ENCODE assay signal across 19 cellular contexts in the genomic region with DNA sequence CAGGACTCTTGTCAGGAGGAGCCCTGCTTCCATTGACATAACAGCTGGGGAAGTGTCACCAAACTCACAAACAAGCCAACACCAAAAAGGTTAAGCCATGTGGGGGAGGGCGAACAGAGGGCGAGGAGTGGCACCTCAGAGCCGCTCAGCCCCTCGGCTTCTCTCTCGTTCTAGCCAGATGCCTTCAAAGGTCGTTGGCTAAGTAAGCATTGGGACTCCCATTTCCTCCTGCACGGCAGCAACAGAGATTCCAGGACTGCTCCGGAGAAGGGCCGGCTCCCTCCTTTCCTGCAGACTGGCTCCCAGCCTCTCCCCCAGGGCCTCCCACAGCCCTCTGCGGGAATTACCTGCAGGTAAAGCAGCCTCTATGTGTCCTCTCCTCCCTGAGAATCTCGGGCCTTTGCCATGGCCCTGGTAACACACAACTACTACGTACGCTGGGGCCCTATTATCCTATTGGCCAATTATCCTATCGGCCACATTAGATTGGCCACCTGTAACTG. TPM values are rescaled to one million over a fixed set of nuclear protein-coding genes. Genes with fewer than 3 reads are reported as not detected.
DNase-seq lines count a peak whose midpoint lies in the region; ATAC-seq and TF ChIP-seq lines count a peak whose summit lies in the region.
"Had no signal": no experiment of that assay in that cellular context is flagged by ENCODE, and none has a peak within 500 bp of the region (broad histone marks: within the 10 kb centered on the region; RNA-seq: fewer than 3 reads in every experiment).

No MANE protein-coding gene starts in this region.

- no peak overlapping the region for H3K27ac ChIP-seq in SK-N-SH (ENCODE audit: low read depth in 2 of 2, low read length in 1 of 2)
- H3K27ac ChIP-seq in osteoblast (ENCODE audit: low read depth, low read length), result no peak overlapping the region
- H3K27ac ChIP-seq in vagina, result peak overlapping the region; percentile 51
- H3K27ac ChIP-seq: 22Rv1, foreskin keratinocyte had no signal

- TF ChIP-seq POLR2A in vagina (IDR thresholded peaks at IDR 0.05), result no peak

- H2AFZ ChIP-seq in SK-N-SH (ENCODE audit: low read depth) (no peak overlapping the region), osteoblast (ENCODE audit: low read length) (no peak overlapping the region)

- no peaks in the 10 kb centered on the region for H3K27me3 ChIP-seq in SK-N-SH (ENCODE audit: insufficient read depth)
- H3K27me3 ChIP-seq in osteoblast (ENCODE audit: insufficient read depth, low read length), result no peaks in the 10 kb centered on the region
- no peaks in the 10 kb centered on the region for H3K27me3 ChIP-seq in vagina
- H3K27me3 ChIP-seq: foreskin keratinocyte had no signal

- no peaks in the 10 kb centered on the region for H3K79me2 ChIP-seq in SK-N-SH (ENCODE audit: insufficient read depth)
- no peaks in the 10 kb centered on the region for H3K79me2 ChIP-seq in osteoblast (ENCODE audit: insufficient read depth, low read length)

- H3K9ac ChIP-seq in SK-N-SH, result no peak overlapping the region

- H3K4me1 ChIP-seq in SK-N-SH (ENCODE audit: control insufficient read depth in 1 of 2, insufficient read depth in 2 of 2, low read depth in 1 of 2, low read length in 1 of 2) (peaks cover 0 to 25% of the 10 kb centered on the region in 2 experiments; a peak in 1 of 4 replicates), osteoblast (ENCODE audit: insufficient read depth, low read length) (peaks cover 6% of the 10 kb centered on the region), vagina (peaks cover 19% of the 10 kb centered on the region)
- H3K4me1 ChIP-seq: foreskin keratinocyte had no signal

- H3K4me3 ChIP-seq in SK-N-SH (ENCODE audit: low read depth in 2 of 2, low read length in 1 of 2) (no peak overlapping the region), osteoblast (ENCODE audit: insufficient read depth, low read length) (no peak overlapping the region), vagina (no peak overlapping the region)

- no peaks in the 10 kb centered on the region for H3K36me3 ChIP-seq in SK-N-SH (replicated peaks in 1 of 2; ENCODE audit: control insufficient read depth in 1 of 2, insufficient read depth in 2 of 2, low read length in 1 of 2)
- no peaks in the 10 kb centered on the region for H3K36me3 ChIP-seq in osteoblast (ENCODE audit: insufficient read depth, low read length)
- H3K36me3 ChIP-seq in vagina, result no peaks in the 10 kb centered on the region

- H3K4me2 ChIP-seq in SK-N-SH, result no peak overlapping the region
- H3K4me2 ChIP-seq in osteoblast (ENCODE audit: insufficient read depth, low read length), result no peak overlapping the region

- H4K20me1 ChIP-seq in SK-N-SH (ENCODE audit: insufficient read depth), result no peaks in the 10 kb centered on the region
- no peaks in the 10 kb centered on the region for H4K20me1 ChIP-seq in osteoblast (ENCODE audit: insufficient read depth, low read length)

- WGBS in SK-N-SH (ENCODE audit: low lambda C conversion rate), result 75% methylated on average over 6 of the region's 14 CpGs

- POLR2A ChIA-PET in SK-N-SH (lab: Yijun Ruan, JAX), result no interaction called here

- no peaks in the 10 kb centered on the region for H3F3A ChIP-seq in SK-N-SH (replicated peaks; ENCODE audit: insufficient read depth)

- intact Hi-C loops in left ventricle myocardium superior (cut with micrococcal nuclease), result no loop called here
- intact Hi-C loops in vagina (cut with DNase I), result no loop called here

- CTCF ChIA-PET in SK-N-SH (lab: Yijun Ruan, JAX), result interaction anchor here (1.0 to 1.6 kb wide), 2 partner anchors 41 to 46 kb away, joined by 3 to 6 read pairs; no protein-coding TSS in a partner anchor

- H3K9me3 ChIP-seq in SK-N-SH, result no peaks in the 10 kb centered on the region
- H3K9me3 ChIP-seq in osteoblast (ENCODE audit: low read depth, low read length), result no peaks in the 10 kb centered on the region
- no peaks in the 10 kb centered on the region for H3K9me3 ChIP-seq in vagina

- ATAC-seq in SK-N-SH treated with all-trans-retinoic acid at 6 μM for 48 hours (no peak), left ventricle myocardium superior (no peak), GM19467 (IDR thresholded peaks at IDR 0.05; ENCODE audit: unreplicated experiment) (no peak)
- ATAC-seq: activated CD8-positive, alpha-beta T cell treated with anti-CD3 and anti-CD28 coated beads for 36 hours; activated naive CD8-positive, alpha-beta T cell treated with anti-CD3 and anti-CD28 coated beads, Interleukin-2, amount 50 U/mL, for 24 hours; foreskin keratinocyte had no signal

- no peak for TF ChIP-seq EP300 in SK-N-SH (IDR thresholded peaks at IDR 0.05; ENCODE audit: borderline replicate concordance in 1 of 2, low read depth in 1 of 2, low read length in 1 of 2)

- DNase-seq in SK-N-SH, result peak; percentile 14
- DNase-seq in left ventricle myocardium superior, result peak; percentile 13
- DNase-seq in osteoblast (ENCODE audit: insufficient read length, low spot score, missing footprints), result peak; percentile 30
- DNase-seq in vagina (ENCODE audit: extremely low spot score in 2 of 2), result no peak
- DNase-seq in cortex of kidney (lab: John Stamatoyannopoulos, UW), result no peak
- DNase-seq in AG08395 (ENCODE audit: low spot score), result no peak
- DNase-seq: activated CD8-positive, alpha-beta T cell treated with anti-CD3 and anti-CD28 coated beads for 36 hours; activated naive CD8-positive, alpha-beta T cell treated with anti-CD3 and anti-CD28 coated beads, Interleukin-2, amount 50 U/mL, for 24 hours; foreskin keratinocyte; mammary epithelial cell; MM.1S; RPMI8226; stimulated activated CD4-positive, alpha-beta T cell treated with anti-CD3 and anti-CD28 coated beads, Interleukin-4, amount 100 ng/mL, for 24 hours; stimulated activated CD8-positive, alpha-beta memory T cell treated with anti-CD3 and anti-CD28 coated beads, Interleukin-4, amount 100 ng/mL, for 48 hours had no signal

- H3K9me2 ChIP-seq in SK-N-SH, result no peaks in the 10 kb centered on the region

- no peak for TF ChIP-seq CTCF in SK-N-SH (IDR thresholded peaks at IDR 0.05)
- TF ChIP-seq CTCF in osteoblast (IDR thresholded peaks at IDR 0.05; ENCODE audit: extremely low read depth, low read depth, low read length), result no peak
- TF ChIP-seq CTCF in vagina (IDR thresholded peaks at IDR 0.05), result no peak

- no peak for TF ChIP-seq RAD21 in SK-N-SH (IDR thresholded peaks at IDR 0.05; ENCODE audit: low read length)

TF ChIP-seq in SK-N-SH, 30 proteins besides CTCF, POLR2A, EP300 and RAD21:
- no peak for TF ChIP-seq FOSL2 (IDR thresholded peaks at IDR 0.05; ENCODE audit: borderline replicate concordance, low read depth)
- no peak for TF ChIP-seq MEF2A (IDR thresholded peaks at IDR 0.05; ENCODE audit: borderline replicate concordance, low read depth)
- no peak for TF ChIP-seq TCF12 (IDR thresholded peaks at IDR 0.05)
- no peak for TF ChIP-seq TEAD4 (IDR thresholded peaks at IDR 0.05; ENCODE audit: borderline replicate concordance, insufficient read depth)

TF ChIP-seq in SK-N-SH treated with all-trans-retinoic acid at 6 μM for 48 hours, 23 proteins besides CTCF, POLR2A, EP300 and RAD21 (continues in another document):
- TF ChIP-seq ESRRG (CRISPR knock-in tag; IDR thresholded peaks at IDR 0.05), result no peak
- TF ChIP-seq, protein P1, sequence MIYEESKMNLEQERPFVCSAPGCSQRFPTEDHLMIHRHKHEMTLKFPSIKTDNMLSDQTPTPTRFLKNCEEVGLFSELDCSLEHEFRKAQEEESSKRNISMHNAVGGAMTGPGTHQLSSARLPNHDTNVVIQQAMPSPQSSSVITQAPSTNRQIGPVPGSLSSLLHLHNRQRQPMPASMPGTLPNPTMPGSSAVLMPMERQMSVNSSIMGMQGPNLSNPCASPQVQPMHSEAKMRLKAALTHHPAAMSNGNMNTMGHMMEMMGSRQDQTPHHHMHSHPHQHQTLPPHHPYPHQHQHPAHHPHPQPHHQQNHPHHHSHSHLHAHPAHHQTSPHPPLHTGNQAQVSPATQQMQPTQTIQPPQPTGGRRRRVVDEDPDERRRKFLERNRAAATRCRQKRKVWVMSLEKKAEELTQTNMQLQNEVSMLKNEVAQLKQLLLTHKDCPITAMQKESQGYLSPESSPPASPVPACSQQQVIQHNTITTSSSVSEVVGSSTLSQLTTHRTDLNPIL (CRISPR knock-in tag; IDR thresholded peaks at IDR 0.05; ENCODE audit: low read depth), result no peak
- TF ChIP-seq RARB (CRISPR knock-in tag; IDR thresholded peaks at IDR 0.05), result no peak
- TF ChIP-seq ARNTL (CRISPR knock-in tag; IDR thresholded peaks at IDR 0.05; ENCODE audit: borderline replicate concordance, low read depth), result no peak
- TF ChIP-seq OSR1 (CRISPR knock-in tag; IDR thresholded peaks at IDR 0.05), result no peak
- TF ChIP-seq PPARA (CRISPR knock-in tag; IDR thresholded peaks at IDR 0.05; ENCODE audit: borderline replicate concordance), result no peak
- TF ChIP-seq, protein P2, sequence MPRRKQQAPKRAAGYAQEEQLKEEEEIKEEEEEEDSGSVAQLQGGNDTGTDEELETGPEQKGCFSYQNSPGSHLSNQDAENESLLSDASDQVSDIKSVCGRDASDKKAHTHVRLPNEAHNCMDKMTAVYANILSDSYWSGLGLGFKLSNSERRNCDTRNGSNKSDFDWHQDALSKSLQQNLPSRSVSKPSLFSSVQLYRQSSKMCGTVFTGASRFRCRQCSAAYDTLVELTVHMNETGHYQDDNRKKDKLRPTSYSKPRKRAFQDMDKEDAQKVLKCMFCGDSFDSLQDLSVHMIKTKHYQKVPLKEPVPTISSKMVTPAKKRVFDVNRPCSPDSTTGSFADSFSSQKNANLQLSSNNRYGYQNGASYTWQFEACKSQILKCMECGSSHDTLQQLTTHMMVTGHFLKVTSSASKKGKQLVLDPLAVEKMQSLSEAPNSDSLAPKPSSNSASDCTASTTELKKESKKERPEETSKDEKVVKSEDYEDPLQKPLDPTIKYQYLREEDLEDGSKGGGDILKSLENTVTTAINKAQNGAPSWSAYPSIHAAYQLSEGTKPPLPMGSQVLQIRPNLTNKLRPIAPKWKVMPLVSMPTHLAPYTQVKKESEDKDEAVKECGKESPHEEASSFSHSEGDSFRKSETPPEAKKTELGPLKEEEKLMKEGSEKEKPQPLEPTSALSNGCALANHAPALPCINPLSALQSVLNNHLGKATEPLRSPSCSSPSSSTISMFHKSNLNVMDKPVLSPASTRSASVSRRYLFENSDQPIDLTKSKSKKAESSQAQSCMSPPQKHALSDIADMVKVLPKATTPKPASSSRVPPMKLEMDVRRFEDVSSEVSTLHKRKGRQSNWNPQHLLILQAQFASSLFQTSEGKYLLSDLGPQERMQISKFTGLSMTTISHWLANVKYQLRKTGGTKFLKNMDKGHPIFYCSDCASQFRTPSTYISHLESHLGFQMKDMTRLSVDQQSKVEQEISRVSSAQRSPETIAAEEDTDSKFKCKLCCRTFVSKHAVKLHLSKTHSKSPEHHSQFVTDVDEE (CRISPR knock-in tag; IDR thresholded peaks at IDR 0.05), result no peak
- no peak for TF ChIP-seq ZNF8 (CRISPR knock-in tag; IDR thresholded peaks at IDR 0.05)

RNA-seq across cellular contexts. Expression of gene RNU6ATAC, which starts 52.1 kb away (rescaled TPM):
- not detected in 2 replicates for polyA plus RNA-seq in SK-N-SH (2012; rRNA removed)
- not detected in 2 replicates for polyA plus RNA-seq in SK-N-SH (2012; cell fraction: cytosol; rRNA removed)
- not detected in 2 replicates for polyA plus RNA-seq in SK-N-SH (2012; cell fraction: nucleus; rRNA removed)
- 94.3 TPM for total RNA-seq in left ventricle myocardium superior
- total RNA-seq in osteoblast, result not detected in 2 replicates
- total RNA-seq in vagina, result not detected
- total RNA-seq: foreskin keratinocyte had no signal
- polyA plus RNA-seq: endothelial cell of umbilical vein, foreskin keratinocyte, mammary epithelial cell, thymus had no signal

Comparison
In these comparisons a context has a peak if more than half of its experiments do, and no peak if none do; other contexts are left out.
1. DNase-seq: peak in SK-N-SH (single experiment), left ventricle myocardium superior (single experiment) and osteoblast (single experiment); none in vagina (0 of 2), cortex of kidney (single experiment) and AG08395 (single experiment).
2. RNA of gene RNU6ATAC, which starts 52.1 kb away (total RNA-seq): 94.3 TPM in left ventricle myocardium superior (single experiment); not detected in osteoblast and not detected in vagina (single experiment); every median in the first group is over 10 times any median in the second.